In genomic region chr6:52815167-52816092, GRCh38 we compare ENCODE assay signal across 8 cellular contexts. TPM values are rescaled to one million over a fixed set of nuclear protein-coding genes. Genes with fewer than 3 reads are reported as not detected.
DNase-seq lines count a peak whose midpoint lies in the region; ATAC-seq and TF ChIP-seq lines count a peak whose summit lies in the region.

No MANE protein-coding gene starts in this region.

- H2AFZ ChIP-seq in PC-3 (ENCODE audit: low read length): peak overlapping the region; percentile 31; the same call in 1 of the 2 replicates

- no TSS peak for BruUV-seq in PC-3 (replicated peaks; lab: Mats Ljungman, UMichigan)

- H3K36me3 ChIP-seq in PC-3 (ENCODE audit: low read depth, low read length): no peaks in the 10 kb centered on the region

- H3K9me2 ChIP-seq in PC-3 (replicated peaks; ENCODE audit: low read length): no peaks in the 10 kb centered on the region

- intact Hi-C loops in PC-3 (cut with micrococcal nuclease): loop anchor here (2.0 to 10.0 kb wide), 3 partner anchors 69 to 179 kb away; partner anchors contain the start of gene GSTA4

- peak; percentile 63 for ATAC-seq in GM19324 (IDR thresholded peaks at IDR 0.05; ENCODE audit: low FRiP score, unreplicated experiment)
- ATAC-seq in HG03520 (IDR thresholded peaks at IDR 0.05; ENCODE audit: unreplicated experiment): peak; percentile 80
- peak; percentile 92 for ATAC-seq in PC-3

- no peak overlapping the region for H3K4me2 ChIP-seq in PC-3 (ENCODE audit: low read length)

- no peak overlapping the region for H3K27ac ChIP-seq in PC-3 (ENCODE audit: low read length)

- no peaks in the 10 kb centered on the region for H3K27me3 ChIP-seq in PC-3 (ENCODE audit: low read length)

- H3K9me3 ChIP-seq in PC-3 (ENCODE audit: low read length): no peaks in the 10 kb centered on the region

- H3K4me1 ChIP-seq in PC-3 (ENCODE audit: insufficient read depth, low read length): no peaks in the 10 kb centered on the region

- DNase-seq in CMK (ENCODE audit: low read depth) (peak; percentile 24), PC-3 (peak; percentile 74), globus pallidus (ENCODE audit: low spot score) (peak; percentile 12), renal cortical epithelial cell (ENCODE audit: low read depth) (peak; percentile 49), NCI-H1048 (lab: John Stamatoyannopoulos, UW) (no peak)
- peak; percentile 3 for DNase-seq in activated T-helper 9 cell treated with anti-CD3 and anti-CD28 coated beads, Interleukin-2, amount 50 U/mL, for 16 hours (ENCODE audit: low read depth)

- no peak overlapping the region for H3K9ac ChIP-seq in PC-3 (ENCODE audit: low read length)

- peak; percentile 79 for TF ChIP-seq CTCF in PC-3 (conservative IDR thresholded peaks at IDR 0.05; ENCODE audit: low read depth, low read length)

- H3F3A ChIP-seq in PC-3 (ENCODE audit: low read length, unreplicated experiment): no peaks in the 10 kb centered on the region

- CTCF ChIA-PET in PC-3 (lab: Charles Lee): no interaction called here

- POLR2A ChIA-PET in PC-3 (lab: Charles Lee; ENCODE audit: unreplicated experiment): no interaction called here

- H3K79me2 ChIP-seq in PC-3 (ENCODE audit: low read length): no peaks in the 10 kb centered on the region

- H4K20me1 ChIP-seq in PC-3 (ENCODE audit: low read length): no peaks in the 10 kb centered on the region

- no peak overlapping the region for H3K4me3 ChIP-seq in PC-3 (ENCODE audit: low read length)

RNA-seq across cellular contexts. Expression of gene GSTA1, which starts 11.8 kb away (rescaled TPM):
- not detected in 2 replicates for total RNA-seq in PC-3 (2014; rRNA removed)
- 0.15 TPM in 1 of 2 replicates, not detected in the other for total RNA-seq in renal cortical epithelial cell

RNA-seq across cellular contexts. Expression of gene GSTA5, which starts 25.2 kb away (rescaled TPM):
- total RNA-seq in PC-3 (2014; rRNA removed) (not detected in 2 replicates), renal cortical epithelial cell (not detected in 2 replicates)

RNA-seq across cellular contexts. Expression of gene GSTA2, which starts 52.2 kb away (rescaled TPM):
- total RNA-seq in PC-3 (2014; rRNA removed) (not detected in 2 replicates), renal cortical epithelial cell (0.15 TPM in 1 of 2 replicates, not detected in the other)
